In the genomic region with DNA sequence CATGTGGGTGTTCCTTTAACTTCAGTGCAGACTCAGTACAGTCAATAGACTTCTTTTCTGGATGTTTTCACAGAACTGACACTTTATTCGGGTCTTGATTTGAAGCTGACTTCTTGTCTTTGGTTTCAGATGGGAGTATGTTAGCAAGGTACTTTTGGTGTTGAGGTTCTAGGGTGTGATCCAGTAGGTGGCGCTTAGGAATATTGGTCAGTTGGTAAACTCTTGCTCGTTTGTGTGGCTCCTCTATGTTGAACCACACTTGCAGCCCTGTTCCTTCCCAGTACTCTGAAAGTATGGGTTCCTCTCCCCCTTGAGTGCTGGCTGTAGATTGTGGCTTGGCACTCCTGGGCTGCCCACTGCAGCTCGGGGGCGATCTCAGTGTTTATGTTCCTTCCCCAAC, we compare ENCODE assay signal across 14 cellular contexts. TPM values are rescaled to one million over a fixed set of nuclear protein-coding genes. Genes with fewer than 3 reads are reported as not detected.
DNase-seq lines count a peak whose midpoint lies in the region; ATAC-seq, FAIRE-seq and TF ChIP-seq lines count a peak whose summit lies in the region.
"Not testable (repeated sequence)": the region's sequence is repeated elsewhere in the genome, so short reads cannot be mapped to it uniquely, and the experiment has no call there.
"Had no signal": no experiment of that assay in that cellular context is flagged by ENCODE, and none has a peak within 500 bp of the region (broad histone marks: within the 10 kb centered on the region; RNA-seq: fewer than 3 reads in every experiment).

No MANE protein-coding gene starts in this region.

- not testable (repeated sequence) for H3K9me3 ChIP-seq in HCT116 (ENCODE audit: control insufficient read depth in 1 of 2, insufficient read depth in 1 of 2, low read depth in 1 of 2, low read length in 2 of 2); K562 (replicated peaks; ENCODE audit: control insufficient read depth, insufficient read depth, low read depth, low read length); H1 (ENCODE audit: insufficient read depth in 2 of 2, low read depth in 1 of 2, low read length in 1 of 2); right lobe of liver

- not testable (repeated sequence) for H3K4me1 Mint-ChIP-seq in WTC11

- H4K8ac ChIP-seq in H1 (ENCODE audit: extremely low read depth, insufficient read depth, low read length): not testable (repeated sequence)

- in situ Hi-C loops in K562 (cut with MboI): not testable (repeated sequence)

- BruUV-seq in HCT116 (replicated peaks; lab: Mats Ljungman, UMichigan); K562 (replicated peaks; lab: Mats Ljungman, UMichigan): not testable (repeated sequence)

- not testable (repeated sequence) for H3K27ac Mint-ChIP-seq in WTC11

- H2BK12ac ChIP-seq in H1 (ENCODE audit: low read depth, low read length): not testable (repeated sequence)

- H2AFZ ChIP-seq in HCT116 (ENCODE audit: low read depth, low read length, poor library complexity, severe bottlenecking); K562 (ENCODE audit: low read depth, low read length); H1 (ENCODE audit: low read length): not testable (repeated sequence)

- H3K9me3 Mint-ChIP-seq in WTC11: peaks cover 27% of the 10 kb centered on the region

- not testable (repeated sequence) for H3K27ac ChIP-seq in HCT116 (ENCODE audit: low read depth, low read length); K562 (ENCODE audit: extremely low read depth, low read depth, low read length); H1 (ENCODE audit: low read depth, low read length); right lobe of liver

- not testable (repeated sequence) for H3K27me3 ChIP-seq in HCT116 (ENCODE audit: insufficient read depth, low read length); K562 (ENCODE audit: control insufficient read depth in 2 of 2, insufficient read depth in 2 of 2, low read length in 2 of 2); H1 (replicated peaks in 1 of 4; ENCODE audit: control insufficient read depth in 3 of 4, extremely low read depth in 1 of 4, insufficient read depth in 3 of 4, low read length in 3 of 4); right lobe of liver

- H3K18ac ChIP-seq in H1 (ENCODE audit: extremely low read depth, low read length): not testable (repeated sequence)

- H3K23me2 ChIP-seq in H1 (ENCODE audit: low read depth, low read length): not testable (repeated sequence)

- H4K20me1 ChIP-seq in HCT116 (ENCODE audit: insufficient read depth); K562 (replicated peaks; ENCODE audit: control insufficient read depth, insufficient read depth, low read length); H1 (replicated peaks in 1 of 2; ENCODE audit: control insufficient read depth in 1 of 2, insufficient read depth in 2 of 2, low read length in 2 of 2): not testable (repeated sequence)

- not testable (repeated sequence) for DNase-seq in HCT116 (ENCODE audit: low read depth, low spot score); WTC11 (ENCODE audit: low spot score); K562 (ENCODE audit: extremely low read depth in 1 of 4, low spot score in 3 of 4); H1 (ENCODE audit: low read depth in 1 of 2, low spot score in 2 of 2); left lobe of liver (ENCODE audit: low spot score); right lobe of liver

- not testable (repeated sequence) for H2AK5ac ChIP-seq in H1 (ENCODE audit: low read depth, low read length)

- not testable (repeated sequence) for TF ChIP-seq CTCF in HCT116 (IDR thresholded peaks at IDR 0.05 in 2 of 3, conservative IDR thresholded peaks at IDR 0.05 in 1 of 3; ENCODE audit: borderline replicate concordance in 1 of 3, insufficient read depth in 1 of 3, low read depth in 2 of 3, low read length in 2 of 3); WTC11 (IDR thresholded peaks at IDR 0.05); K562 (IDR thresholded peaks at IDR 0.05 in 2 of 3, conservative IDR thresholded peaks at IDR 0.05 in 1 of 3; ENCODE audit: insufficient read depth in 2 of 3, low read depth in 1 of 3, low read length in 3 of 3); H1 (IDR thresholded peaks at IDR 0.05; ENCODE audit: control extremely low read depth in 1 of 3, insufficient read depth in 1 of 3, low read depth in 1 of 3, low read length in 3 of 3); right lobe of liver (IDR thresholded peaks at IDR 0.05)

- peak; percentile 89 for FAIRE-seq in K562 (lab: Jason Lieb, UNC)
- FAIRE-seq in H1 (lab: Jason Lieb, UNC): peak; percentile 87

- not testable (repeated sequence) for H3K4me2 ChIP-seq in HCT116 (ENCODE audit: low read length); K562 (ENCODE audit: insufficient read depth, low read length); H1 (ENCODE audit: insufficient read depth in 1 of 2, low read depth in 2 of 2, low read length in 2 of 2)

- H3K79me2 ChIP-seq in HCT116 (ENCODE audit: insufficient read depth, low read length); K562 (ENCODE audit: control insufficient read depth, insufficient read depth, low read length); H1 (ENCODE audit: control insufficient read depth in 1 of 2, insufficient read depth in 2 of 2, low read length in 2 of 2): not testable (repeated sequence)

- not testable (repeated sequence) for H3K9me1 ChIP-seq in K562 (ENCODE audit: control insufficient read depth, insufficient read depth, low read length)

- not testable (repeated sequence) for H3K4ac ChIP-seq in H1 (replicated peaks; ENCODE audit: insufficient read length, low read depth, low read length)

- not testable (repeated sequence) for H2BK15ac ChIP-seq in H1 (ENCODE audit: low read length)

- TF ChIP-seq RAD21 in HCT116 (IDR thresholded peaks at IDR 0.05; ENCODE audit: low read depth); K562 (CRISPR knock-in tag; conservative IDR thresholded peaks at IDR 0.05 in 1 of 2, IDR thresholded peaks at IDR 0.05 in 1 of 2); H1 (IDR thresholded peaks at IDR 0.05 in 1 of 2, conservative IDR thresholded peaks at IDR 0.05 in 1 of 2; ENCODE audit: low read depth in 2 of 2, low read length in 2 of 2): not testable (repeated sequence)

- H3K23ac ChIP-seq in H1 (ENCODE audit: insufficient read length): not testable (repeated sequence)

- not testable (repeated sequence) for H3K36me3 ChIP-seq in HCT116 (ENCODE audit: control insufficient read depth in 1 of 2, insufficient read depth in 2 of 2, low read length in 2 of 2); K562 (ENCODE audit: control insufficient read depth, insufficient read depth, low read length); H1 (ENCODE audit: control insufficient read depth in 2 of 4, insufficient read depth in 4 of 4, low read length in 3 of 4); right lobe of liver

- ATAC-seq in HCT116 (peak; percentile 68), WTC11 (0 out of 2 replicates have a peak, but pooled peaks have one; percentile 53), K562 (peak; percentile 74), left lobe of liver (peak; percentile 67), right lobe of liver (peak in 3 of 4 donors; percentile 38 to 51 (median 48))

- H3K14ac ChIP-seq in H1 (ENCODE audit: insufficient read length): not testable (repeated sequence)

- intact Hi-C loops in HCT116 (cut with micrococcal nuclease); K562 (cut with micrococcal nuclease); right lobe of liver (cut with DNase I): not testable (repeated sequence)

- RAD21 ChIA-PET in HCT116 (lab: Charles Lee; ENCODE audit: low non-redundant PET in 1 of 2, low total read pairs in 2 of 2, uncharacterized antibody in 2 of 2, unreplicated experiment in 2 of 2): not testable (repeated sequence)

- POLR2A ChIA-PET in HCT116 (lab: Charles Lee); WTC11 (lab: Charles Lee); K562 (lab: Yijun Ruan, JAX); H1 (lab: Charles Lee; ENCODE audit: partially characterized antibody): not testable (repeated sequence)

- no CpG with 5 or more reads among the region's 5 CpGs for WGBS in K562 (ENCODE audit: insufficient coverage, low coverage, missing lambda C conversion rate)
- no CpG with 5 or more reads among the region's 5 CpGs for WGBS in H1 (ENCODE audit: extremely low coverage in 1 of 2, insufficient coverage in 1 of 2, insufficient read length in 1 of 2, insufficient replicate concordance in 2 of 2, low coverage in 1 of 2, low lambda C conversion rate in 2 of 2, missing lambda C conversion rate in 1 of 2), 2 experiments
- WGBS in right lobe of liver (ENCODE audit: insufficient coverage, low coverage, low lambda C conversion rate, missing lambda C conversion rate): no CpG with 5 or more reads among the region's 5 CpGs

- peaks cover 14% of the 10 kb centered on the region for H3K36me3 Mint-ChIP-seq in WTC11

- not testable (repeated sequence) for H4K91ac ChIP-seq in H1 (replicated peaks; ENCODE audit: insufficient read length, low read length)

- H3K9ac ChIP-seq in HCT116 (ENCODE audit: low read length); K562 (ENCODE audit: insufficient read depth in 1 of 2, low read depth in 2 of 2, low read length in 2 of 2); H1 (replicated peaks in 1 of 4; ENCODE audit: extremely low read depth in 1 of 4, low read depth in 3 of 4, low read length in 3 of 4): not testable (repeated sequence)

- not testable (repeated sequence) for H4K5ac ChIP-seq in H1 (ENCODE audit: insufficient read length, low read depth, low read length)

- not testable (repeated sequence) for H3K79me1 ChIP-seq in H1 (ENCODE audit: low read depth, low read length)

- peaks cover 20% of the 10 kb centered on the region for H3K27me3 Mint-ChIP-seq in WTC11 (ENCODE audit: low read depth)

- not testable (repeated sequence) for TF ChIP-seq POLR2A in HCT116 (IDR thresholded peaks at IDR 0.05; ENCODE audit: borderline replicate concordance, extremely low read depth, insufficient read depth, insufficient read length); K562 (conservative IDR thresholded peaks at IDR 0.05); H1 (IDR thresholded peaks at IDR 0.05; ENCODE audit: control extremely low read depth in 1 of 2, low read depth in 2 of 2, low read length in 2 of 2); right lobe of liver (IDR thresholded peaks at IDR 0.05)

- not testable (repeated sequence) for H2BK5ac ChIP-seq in H1 (ENCODE audit: low read depth, low read length)

- not testable (repeated sequence) for H3K56ac ChIP-seq in H1 (replicated peaks; ENCODE audit: insufficient read length, low read depth, low read length)

- not testable (repeated sequence) for H3K4me1 ChIP-seq in HCT116 (ENCODE audit: control insufficient read depth in 1 of 2, insufficient read depth in 2 of 2, low read length in 2 of 2); K562 (replicated peaks in 1 of 2; ENCODE audit: control insufficient read depth in 2 of 2, insufficient read depth in 2 of 2, low read length in 2 of 2); H1 (replicated peaks in 1 of 4; ENCODE audit: control insufficient read depth in 3 of 4, insufficient read depth in 4 of 4, low read length in 3 of 4); right lobe of liver

- not testable (repeated sequence) for H3K9me2 ChIP-seq in HCT116 (ENCODE audit: insufficient read depth)

- H3K4me3 ChIP-seq in HCT116 (replicated peaks in 1 of 2; ENCODE audit: low read depth in 1 of 2, low read length in 2 of 2); K562; H1 (ENCODE audit: extremely low read depth in 1 of 4, insufficient read depth in 2 of 4, low read depth in 3 of 4, low read length in 4 of 4); right lobe of liver: not testable (repeated sequence)

- not testable (repeated sequence) for H2BK120ac ChIP-seq in H1 (replicated peaks; ENCODE audit: low read depth, low read length)

- not testable (repeated sequence) for TF ChIP-seq EP300 in K562 (IDR thresholded peaks at IDR 0.05; ENCODE audit: low read length); H1 (IDR thresholded peaks at IDR 0.05; ENCODE audit: borderline replicate concordance in 1 of 2, low read depth in 2 of 2, low read length in 2 of 2)

- CTCF ChIA-PET in HCT116 (lab: Charles Lee); WTC11 (lab: Charles Lee); K562 (lab: Yijun Ruan, JAX; ENCODE audit: low intra/inter-chr PET ratio); H1 (lab: Charles Lee; ENCODE audit: partially characterized antibody): not testable (repeated sequence)

- not testable (repeated sequence) for H3K4me3 Mint-ChIP-seq in WTC11

- H2BK20ac ChIP-seq in H1 (ENCODE audit: low read length): not testable (repeated sequence)

RNA-seq across cellular contexts. Expression of a gene that starts 48.1 kb away (rescaled TPM):
- total RNA-seq in HCT116 (2021; ENCODE audit: unreplicated experiment) (0.34 TPM), WTC11 (2021) (not detected in 3 replicates), K562 (2014; rRNA removed) (0.33 and 0.45 TPM in 2 replicates), K562 (2014; rRNA removed; fragmentation: Illumina TruSeq; extraction: Trizol) (0.96 and 1.1 TPM in 2 replicates), K562 (2015; rRNA removed; fragmentation: Illumina TruSeq; extraction: Trizol) (0.83 and 1.1 TPM in 2 replicates), K562 (2021) (0.44 and 0.69 TPM in 2 replicates), left lobe of liver (not detected), right lobe of liver (not detected)
- polyA plus RNA-seq in HCT116 (2012): 0.02 TPM in 1 of 2 replicates, not detected in the other
- 1.8 and 4.9 TPM in 2 replicates for total RNA-seq in K562 (2011; cell fraction: chromatin; rRNA removed; ENCODE audit: low replicate concordance)
- total RNA-seq in K562 (2011; cell fraction: nucleolus; rRNA removed): 1.0 and 2.2 TPM in 2 replicates
- total RNA-seq in K562 (2011; cell fraction: nucleoplasm; rRNA removed): 1.9 and 2.1 TPM in 2 replicates
- polyA plus RNA-seq in K562 (2011; rRNA removed) (not detected in 2 replicates), K562 (2014; fragmentation: Illumina TruSeq; extraction: Trizol) (0.18 and 0.31 TPM in 2 replicates), K562 (2014; fragmentation: Nextera tagmentation; extraction: Ambion mirVana) (under 1 TPM; 0.28 to 0.48 TPM), K562 (2014; rRNA removed) (0.16 and 0.89 TPM in 2 replicates), H1 (2011; rRNA removed) (not detected in 2 replicates)
- not detected in 2 replicates for polyA plus RNA-seq in K562 (2011; cell fraction: cytosol; rRNA removed)
- not detected in 2 replicates for polyA plus RNA-seq in K562 (2011; cell fraction: nucleus; rRNA removed)
- 0.19 and 0.25 TPM in 2 replicates for polyA plus RNA-seq in K562 (2012)
- polyA minus RNA-seq in K562 (2011; rRNA and poly(A)+ RNA removed): not detected in 2 replicates
- polyA minus RNA-seq in K562 (2011; cell fraction: cytosol; rRNA and poly(A)+ RNA removed): not detected in 2 replicates
- 0.11 and 0.13 TPM in 2 replicates for polyA minus RNA-seq in K562 (2011; cell fraction: nucleus; rRNA and poly(A)+ RNA removed)
- total RNA-seq in H1 (2021; fragmentation: NEBNext Ultra II Directional; extraction: Animal tissue kit (Norgen Biotek cat#: 25700)): not detected in 2 replicates
- not detected for polyA plus RNA-seq in H1 (2011; cell fraction: cytosol; rRNA removed)
- polyA plus RNA-seq in H1 (2011; cell fraction: nucleus; rRNA removed): not detected
- polyA plus RNA-seq in H1 (2012, experiment 1 of 2): not detected in 4 replicates
- not detected for polyA plus RNA-seq in H1 (2012, experiment 2 of 2)
- polyA plus RNA-seq in H1 (2013, experiment 1 of 2): not detected
- 0.04 TPM for polyA plus RNA-seq in H1 (2013, experiment 2 of 2)
- polyA minus RNA-seq in H1 (2011; rRNA and poly(A)+ RNA removed): not detected in 2 replicates
- not detected for polyA minus RNA-seq in H1 (2011; cell fraction: cytosol; rRNA and poly(A)+ RNA removed)
- not detected for polyA minus RNA-seq in H1 (2011; cell fraction: nucleus; rRNA and poly(A)+ RNA removed)
- total RNA-seq: A673; CD4-positive, alpha-beta memory T cell; CD4-positive, CD25-positive, alpha-beta regulatory T cell; CD8-positive, alpha-beta memory T cell; Daoy; G401 had no signal
- polyA plus RNA-seq: AG04450; CD14-positive monocyte; CD4-positive, alpha-beta memory T cell; CD4-positive, CD25-positive, alpha-beta regulatory T cell; CD8-positive, alpha-beta memory T cell had no signal
